In genomic region chr4:145808021-145808650, GRCh38 we compare ENCODE assay signal across 8 cellular contexts.
DNase-seq lines count a peak whose midpoint lies in the region; ATAC-seq, FAIRE-seq and TF ChIP-seq lines count a peak whose summit lies in the region.

No MANE protein-coding gene starts in this region.

- DNase-seq in activated naive CD4-positive, alpha-beta T cell treated with Interleukin-2 at 50 U/mL for 16 hours: peak; percentile 45
- DNase-seq in activated naive CD4-positive, alpha-beta T cell (lab: John Stamatoyannopoulos, UW): no peak
- peak; percentile 95 for DNase-seq in HFFc6
- peak; percentile 65 for DNase-seq in NCI-H69 (lab: John Stamatoyannopoulos, UW)
- peak; percentile 30 to 47 (median 38) for DNase-seq in K562 (ENCODE audit: extremely low read depth in 1 of 4, low spot score in 3 of 4)
- no peak for DNase-seq in NCI-H1436 (lab: John Stamatoyannopoulos, UW)
- no peak for DNase-seq in D341Med (ENCODE audit: low spot score)

- no peak for TF ChIP-seq POLR2A in K562 (conservative IDR thresholded peaks at IDR 0.05)

- peak overlapping the region; percentile 75 for H3K4me3 Mint-ChIP-seq in HFFc6

- H3K4me2 ChIP-seq in K562 (ENCODE audit: insufficient read depth, low read length): no peak overlapping the region

- H3K27ac Mint-ChIP-seq in HFFc6: peak overlapping the region; percentile 94

- H2AFZ ChIP-seq in K562 (ENCODE audit: low read depth, low read length): no peak overlapping the region

- peak; percentile 7; the same call in 1 of the 2 replicates for TF ChIP-seq EP300 in K562 (IDR thresholded peaks at IDR 0.05; ENCODE audit: low read length)

- H3K4me1 ChIP-seq in K562 (replicated peaks in 1 of 2; ENCODE audit: control insufficient read depth in 2 of 2, insufficient read depth in 2 of 2, low read length in 2 of 2): no peaks in the 10 kb centered on the region; a peak in 1 of 5 replicates
- peaks cover 40% of the 10 kb centered on the region for H3K4me1 ChIP-seq in mesodermal cell (ENCODE audit: control insufficient read depth, insufficient read depth, low read length, poor library complexity, severe bottlenecking)

- H3K9me1 ChIP-seq in K562 (ENCODE audit: control insufficient read depth, insufficient read depth, low read length): no peaks in the 10 kb centered on the region

- in situ Hi-C loops in K562 (cut with MboI): no loop called here

- H3K79me2 ChIP-seq in K562 (ENCODE audit: control insufficient read depth, insufficient read depth, low read length): no peaks in the 10 kb centered on the region

- CTCF ChIA-PET in K562 (lab: Yijun Ruan, JAX; ENCODE audit: low intra/inter-chr PET ratio): no interaction called here

- peaks cover 42% of the 10 kb centered on the region for H3K36me3 Mint-ChIP-seq in HFFc6 (ENCODE audit: low read depth)

- no peak for TF ChIP-seq CTCF in HFFc6 (IDR thresholded peaks at IDR 0.05)
- no peak for TF ChIP-seq CTCF in K562 (IDR thresholded peaks at IDR 0.05 in 2 of 3, conservative IDR thresholded peaks at IDR 0.05 in 1 of 3; ENCODE audit: insufficient read depth in 2 of 3, low read depth in 1 of 3, low read length in 3 of 3)

- no peaks in the 10 kb centered on the region for H3K27me3 ChIP-seq in K562 (ENCODE audit: control insufficient read depth in 2 of 2, insufficient read depth in 2 of 2, low read length in 2 of 2)

- POLR2A ChIA-PET in K562 (lab: Yijun Ruan, JAX): interaction anchor here (1.0 kb wide), 1 partner anchor 207 kb away, joined by 3 read pairs; no protein-coding TSS in a partner anchor

- H3K27ac ChIP-seq in K562 (ENCODE audit: extremely low read depth, low read depth, low read length): no peak overlapping the region
- H3K27ac ChIP-seq in mesodermal cell (ENCODE audit: low read depth, low read length, severe bottlenecking): peak overlapping the region; percentile 89

- H3K4me3 ChIP-seq in K562: no peak overlapping the region
- H3K4me3 ChIP-seq in mesodermal cell (ENCODE audit: extremely low read depth, insufficient read depth, low read length, poor library complexity, severe bottlenecking): no peak overlapping the region

- BruUV-seq in K562 (replicated peaks; lab: Mats Ljungman, UMichigan): no TSS peak

- no peaks in the 10 kb centered on the region for H4K20me1 ChIP-seq in K562 (replicated peaks; ENCODE audit: control insufficient read depth, insufficient read depth, low read length)

- peaks cover 19% of the 10 kb centered on the region for H3K9me3 Mint-ChIP-seq in HFFc6

- H3K27me3 Mint-ChIP-seq in HFFc6 (ENCODE audit: insufficient read depth): no peaks in the 10 kb centered on the region

- ATAC-seq in K562: peak; percentile 46; the same call in 1 of the 3 replicates

- H3K9me3 ChIP-seq in K562 (replicated peaks; ENCODE audit: control insufficient read depth, insufficient read depth, low read depth, low read length): peaks cover 2% of the 10 kb centered on the region; the same call in 1 of the 2 replicates
- H3K9me3 ChIP-seq in mesodermal cell (ENCODE audit: control insufficient read depth, low read length): peaks cover 18% of the 10 kb centered on the region

- H3K4me1 Mint-ChIP-seq in HFFc6 (ENCODE audit: low read depth): peaks cover 80% of the 10 kb centered on the region

- WGBS in K562 (ENCODE audit: insufficient coverage, low coverage, missing lambda C conversion rate): 0% methylated on average over 3 of the region's 3 CpGs
- 0% methylated on average over 1 to 2 of the region's 3 CpGs for WGBS in mesodermal cell (ENCODE audit: insufficient coverage in 2 of 2), 2 experiments

- intact Hi-C loops in K562 (cut with micrococcal nuclease): no loop called here

- no peak for TF ChIP-seq RAD21 in K562 (CRISPR knock-in tag; conservative IDR thresholded peaks at IDR 0.05 in 1 of 2, IDR thresholded peaks at IDR 0.05 in 1 of 2)

- H3K36me3 ChIP-seq in K562 (ENCODE audit: control insufficient read depth, insufficient read depth, low read length): no peaks in the 10 kb centered on the region
- H3K36me3 ChIP-seq in mesodermal cell (ENCODE audit: control insufficient read depth, insufficient read depth, low read length): peaks cover 37% of the 10 kb centered on the region

- no peak for FAIRE-seq in K562 (lab: Jason Lieb, UNC)

- no peak overlapping the region for H3K9ac ChIP-seq in K562 (ENCODE audit: insufficient read depth in 1 of 2, low read depth in 2 of 2, low read length in 2 of 2)

TF ChIP-seq in K562, 482 proteins besides CTCF, POLR2A, EP300 and RAD21 (continues in another document):
- peak; percentile 4 for TF ChIP-seq FOS (IDR thresholded peaks at IDR 0.05; ENCODE audit: extremely low read depth, insufficient read length)
- TF ChIP-seq KDM5B (IDR thresholded peaks at IDR 0.05; ENCODE audit: insufficient replicate concordance, low read depth, low read length): no peak
- TF ChIP-seq ILF3 (IDR thresholded peaks at IDR 0.05; ENCODE audit: borderline replicate concordance): no peak
- TF ChIP-seq EHMT2 (IDR thresholded peaks at IDR 0.05): peak; percentile 44
- TF ChIP-seq USF2 (CRISPR knock-in tag; IDR thresholded peaks at IDR 0.05): no peak
- TF ChIP-seq ZFPM2 (CRISPR knock-in tag; IDR thresholded peaks at IDR 0.05): no peak
- no peak for TF ChIP-seq ZBTB26 (CRISPR knock-in tag; IDR thresholded peaks at IDR 0.05)
- TF ChIP-seq ATF3 (IDR thresholded peaks at IDR 0.05): peak; percentile 90
- peak; percentile 83; the same call in 1 of the 2 replicates for TF ChIP-seq ATF3 (CRISPR knock-in tag; conservative IDR thresholded peaks at IDR 0.05)
- no peak for TF ChIP-seq ARID4B (CRISPR knock-in tag; IDR thresholded peaks at IDR 0.05)
- no peak for TF ChIP-seq MECOM (CRISPR knock-in tag; IDR thresholded peaks at IDR 0.05)
- TF ChIP-seq CCNT2 (IDR thresholded peaks at IDR 0.05; ENCODE audit: borderline replicate concordance, extremely low read depth, insufficient read length, low read depth, low read length): peak; percentile 24
- no peak for TF ChIP-seq ZNF217 (CRISPR knock-in tag; IDR thresholded peaks at IDR 0.05)
- TF ChIP-seq TCF3 (CRISPR knock-in tag; IDR thresholded peaks at IDR 0.05): peak; percentile 58
- TF ChIP-seq SMARCE1 (IDR thresholded peaks at IDR 0.05): peak; percentile 60; the same call in 1 of the 2 replicates
- no peak for TF ChIP-seq ZNF668 (CRISPR knock-in tag; IDR thresholded peaks at IDR 0.05)
- TF ChIP-seq TAL1 (IDR thresholded peaks at IDR 0.05): peak; percentile 12; the same call in 1 of the 2 replicates

Comparison
In these comparisons a context has a peak if more than half of its experiments do, and no peak if none do; other contexts are left out.
1. DNase-seq: peak in activated naive CD4-positive, alpha-beta T cell treated with Interleukin-2 at 50 U/mL for 16 hours (single experiment), HFFc6 (single experiment), NCI-H69 (single experiment) and K562 (4 of 4); none in activated naive CD4-positive, alpha-beta T cell (0 of 4), NCI-H1436 (single experiment) and D341Med (single experiment).